ENCODE assay signal across 11 cellular contexts in genomic region chr3:128278761-128279593, GRCh38.
A peak's percentile ranks its signal among the peaks of the same experiment; 100 is the strongest.
DNase-seq lines count a peak whose midpoint lies in the region; ATAC-seq and TF ChIP-seq lines count a peak whose summit lies in the region.
"Had no signal": no experiment of that assay in that cellular context is flagged by ENCODE, and none has a peak within 500 bp of the region (broad histone marks: within the 10 kb centered on the region; RNA-seq: fewer than 3 reads in every experiment).

No MANE protein-coding gene starts in this region.

- ATAC-seq in left lung (peak; percentile 67), thoracic aorta (ENCODE audit: insufficient number of reproducible peaks, low FRiP score, low read depth) (no peak), GM18867 (IDR thresholded peaks at IDR 0.05; ENCODE audit: unreplicated experiment) (no peak)

- TF ChIP-seq CTCF in chondrocyte (IDR thresholded peaks at IDR 0.05) (peak; percentile 55), left lung (IDR thresholded peaks at IDR 0.05) (no peak), thoracic aorta (IDR thresholded peaks at IDR 0.05) (no peak), esophagus squamous epithelium (IDR thresholded peaks at IDR 0.05) (no peak)

- H3K36me3 ChIP-seq in MG63 = no peaks in the 10 kb centered on the region
- H3K36me3 ChIP-seq in left lung = peaks cover 0 to 8% of the 10 kb centered on the region in 2 donors
- H3K36me3 ChIP-seq in thoracic aorta = no peaks in the 10 kb centered on the region
- peaks cover 0 to 22% (median 0%) of the 10 kb centered on the region in 3 donors for H3K36me3 ChIP-seq in esophagus squamous epithelium

- H3K27ac Mint-ChIP-seq in chondrocyte (ENCODE audit: unreplicated experiment) = peak overlapping the region; percentile 68

- no peaks in the 10 kb centered on the region for H3K9me3 ChIP-seq in MG63
- H3K9me3 ChIP-seq in left lung = no peaks in the 10 kb centered on the region
- H3K9me3 ChIP-seq in thoracic aorta = no peaks in the 10 kb centered on the region
- H3K9me3 ChIP-seq in esophagus squamous epithelium = no peaks in the 10 kb centered on the region

- no peak overlapping the region for H3K4me3 ChIP-seq in MG63
- H3K4me3 ChIP-seq in left lung = no peak overlapping the region
- H3K4me3 ChIP-seq in thoracic aorta = peak overlapping the region; percentile 20
- H3K4me3 ChIP-seq in esophagus squamous epithelium = no peak overlapping the region

- H3K9me3 Mint-ChIP-seq in chondrocyte (ENCODE audit: low read depth) = no peaks in the 10 kb centered on the region

- no peak for TF ChIP-seq POLR2A in esophagus squamous epithelium (IDR thresholded peaks at IDR 0.05)

- H3K27me3 ChIP-seq in MG63 = no peaks in the 10 kb centered on the region
- H3K27me3 ChIP-seq in left lung = no peaks in the 10 kb centered on the region
- no peaks in the 10 kb centered on the region for H3K27me3 ChIP-seq in thoracic aorta (replicated peaks; ENCODE audit: insufficient read depth)
- H3K27me3 ChIP-seq in esophagus squamous epithelium = no peaks in the 10 kb centered on the region

- peaks cover 56% of the 10 kb centered on the region for H3K4me1 Mint-ChIP-seq in chondrocyte (ENCODE audit: low read depth)

- DNase-seq in MG63 (peak; percentile 47), chondrocyte (ENCODE audit: low spot score) (peak; percentile 96), left lung (peak; percentile 61 to 85), thoracic aorta (ENCODE audit: low spot score) (no peak), esophagus squamous epithelium (lab: John Stamatoyannopoulos, UW) (no peak), DMS53 (lab: John Stamatoyannopoulos, UW) (no peak)
- no peak for DNase-seq in activated CD4-positive, alpha-beta T cell treated with anti-CD3 and anti-CD28 coated beads, Interleukin-2, amount 50 U/mL, for 1 hour
- DNase-seq: activated CD4-positive, alpha-beta T cell treated with anti-CD3 and anti-CD28 coated beads for 48 hours; KBM-7; stimulated activated CD4-positive, alpha-beta T cell treated with anti-CD3 and anti-CD28 coated beads, Interleukin-1b, Interleukin-23, amount 100 ng/mL, for 48 hours had no signal

- H3K36me3 Mint-ChIP-seq in chondrocyte (ENCODE audit: low read depth) = peaks cover 2% of the 10 kb centered on the region

- peak overlapping the region; percentile 4 for H3K4me3 Mint-ChIP-seq in chondrocyte (ENCODE audit: unreplicated experiment)

- 67 to 74% methylated on average over 7 to 13 of the region's 17 CpGs for WGBS in esophagus squamous epithelium, 2 donors

- intact Hi-C loops in left lung (cut with DNase I) (no loop called here), esophagus squamous epithelium (cut with DNase I) (no loop called here)

- no peak overlapping the region for H3K27ac ChIP-seq in left lung
- H3K27ac ChIP-seq in thoracic aorta = no peak overlapping the region
- peak overlapping the region in 2 of 4 donors; percentile 12 to 17 for H3K27ac ChIP-seq in esophagus squamous epithelium

- H3K4me1 ChIP-seq in left lung (peaks cover 3 to 15% of the 10 kb centered on the region in 2 donors), thoracic aorta (ENCODE audit: control insufficient read depth in 1 of 2, low read depth in 2 of 2) (peaks cover 19 to 55% of the 10 kb centered on the region in 2 donors), esophagus squamous epithelium (peaks cover 0 to 42% (median 6%) of the 10 kb centered on the region in 3 donors)

- H3K27me3 Mint-ChIP-seq in chondrocyte (ENCODE audit: low read depth) = no peaks in the 10 kb centered on the region

Comparison
In these comparisons a context has a peak if more than half of its experiments do, and no peak if none do; other contexts are left out.
1. DNase-seq: peak in MG63 (single experiment), chondrocyte (single experiment) and left lung (2 of 2); none in thoracic aorta (single experiment), activated CD4-positive, alpha-beta T cell treated with anti-CD3 and anti-CD28 coated beads, Interleukin-2, amount 50 U/mL, for 1 hour (single experiment), esophagus squamous epithelium (single experiment) and DMS53 (single experiment).